Comparison of ENCODE assay signal across 8 cellular contexts in the genomic region with DNA sequence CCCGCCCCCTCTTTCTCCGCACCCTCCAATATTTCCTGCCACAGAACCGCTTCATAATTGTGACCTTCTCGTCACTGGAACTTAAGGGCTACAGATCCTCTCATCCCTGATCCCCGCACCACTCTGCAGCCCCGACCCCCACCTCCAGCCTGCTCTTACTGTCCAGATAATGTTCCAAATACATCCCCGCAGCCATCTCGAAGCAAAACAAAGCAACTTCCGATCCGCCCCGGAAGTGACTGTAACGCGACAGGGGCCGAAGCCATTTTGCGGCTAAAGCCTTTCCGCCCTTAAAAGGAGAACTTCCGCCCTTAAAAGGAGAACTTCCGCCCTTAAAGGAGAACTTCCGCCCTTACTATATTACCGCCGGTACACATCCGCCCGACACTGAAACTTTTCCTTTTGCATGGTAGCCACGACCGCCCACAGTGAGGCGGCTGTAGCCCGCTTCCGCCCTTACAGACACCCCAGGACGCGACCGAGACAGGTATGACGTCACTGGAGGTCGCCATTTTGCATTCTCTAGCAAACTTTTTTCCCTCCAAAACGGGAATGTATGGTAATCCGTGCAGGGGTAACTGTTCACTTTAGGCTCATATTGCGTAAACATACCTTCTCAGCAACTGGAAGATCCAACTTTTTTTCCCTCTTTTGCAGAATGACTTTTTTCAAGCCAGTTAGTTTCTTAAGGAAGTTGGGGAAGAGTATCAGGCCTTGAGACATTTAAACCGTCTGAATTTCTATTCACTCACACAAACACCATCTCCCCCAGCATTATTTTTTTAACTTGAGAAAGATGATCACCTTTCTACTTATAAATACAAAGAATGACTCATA. TPM values are rescaled to one million over a fixed set of nuclear protein-coding genes. Genes with fewer than 3 reads are reported as not detected.
DNase-seq lines count a peak whose midpoint lies in the region; ATAC-seq and TF ChIP-seq lines count a peak whose summit lies in the region.

A gene (minus strand): TSS at position 214 of the 837 bp plus-strand sequence. CDS start 18 bp downstream, at position 196.

- CTCF ChIA-PET in AG04450 (lab: Charles Lee) (interaction anchor here (1.5 kb wide), 1 partner anchor 172 kb away, joined by 3 read pairs; no protein-coding TSS in a partner anchor), WTC11 (lab: Charles Lee) (interaction anchor here (0.6 to 1.8 kb wide), 4 partner anchors 26 to 1626 kb away, joined by 3 to 9 read pairs (median 3); a partner anchor contains a TSS)

- TF ChIP-seq CTCF in AG04450 (IDR thresholded peaks at IDR 0.05; ENCODE audit: low read depth, low read length), result no peak
- no peak for TF ChIP-seq CTCF in WTC11 (IDR thresholded peaks at IDR 0.05)
- TF ChIP-seq CTCF in cardiac fibroblast (IDR thresholded peaks at IDR 0.05; ENCODE audit: low read depth, low read length), result no peak
- no peak for TF ChIP-seq CTCF in smooth muscle cell (IDR thresholded peaks at IDR 0.05; ENCODE audit: borderline replicate concordance, insufficient read depth, poor library complexity, severe bottlenecking)

- H3K27me3 Mint-ChIP-seq in WTC11 (ENCODE audit: low read depth), result no peaks in the 10 kb centered on the region; the same call in 1 of the 2 replicates

- no peaks in the 10 kb centered on the region for H3K36me3 ChIP-seq in smooth muscle cell (ENCODE audit: low read depth)

- peaks cover 22% of the 10 kb centered on the region for H3K79me2 ChIP-seq in smooth muscle cell (ENCODE audit: low read depth)

- no peaks in the 10 kb centered on the region for H3K27me3 ChIP-seq in AG04450 (ENCODE audit: control insufficient read depth, insufficient read depth, low read length)
- H3K27me3 ChIP-seq in smooth muscle cell (ENCODE audit: low read depth), result no peaks in the 10 kb centered on the region

- H3K4me1 Mint-ChIP-seq in WTC11, result peaks cover 6% of the 10 kb centered on the region

- peak within 1 kb of the TSS; percentile 66 for H3K27ac ChIP-seq in AG04450 (ENCODE audit: low read depth, low read length)
- peak within 1 kb of the TSS; percentile 79 for H3K27ac ChIP-seq in smooth muscle cell (ENCODE audit: low read depth)

- POLR2A ChIA-PET in AG04450 (lab: Yijun Ruan, JAX), result no interaction called here
- POLR2A ChIA-PET in WTC11 (lab: Charles Lee), result interaction anchor here (0.6 kb wide), 1 partner anchor 189 kb away, joined by 3 read pairs; a partner anchor contains a TSS

- H3K36me3 Mint-ChIP-seq in WTC11, result peaks cover 15% of the 10 kb centered on the region

- H3K9me3 Mint-ChIP-seq in WTC11, result no peaks in the 10 kb centered on the region

- H4K20me1 ChIP-seq in smooth muscle cell (ENCODE audit: low read depth), result no peaks in the 10 kb centered on the region

- H3K9me3 ChIP-seq in AG04450 (ENCODE audit: control insufficient read depth, insufficient read depth, low read length) (no peaks in the 10 kb centered on the region), smooth muscle cell (replicated peaks; ENCODE audit: low read depth) (no peaks in the 10 kb centered on the region)

- peak within 1 kb of the TSS; percentile 90 for H3K4me2 ChIP-seq in smooth muscle cell

- 3% methylated on average over 35 of the region's 37 CpGs for WGBS in smooth muscle cell (ENCODE audit: low lambda C conversion rate)

- H3K4me1 ChIP-seq in smooth muscle cell (ENCODE audit: low read depth), result peaks cover 11% of the 10 kb centered on the region

- peak within 1 kb of the TSS; percentile 81 for H2AFZ ChIP-seq in smooth muscle cell (ENCODE audit: low read depth)

- H3F3A ChIP-seq in smooth muscle cell (ENCODE audit: low read depth), result peaks cover 26% of the 10 kb centered on the region

- peak; percentile 99 for DNase-seq in AG04450 (ENCODE audit: low read depth, low spot score)
- DNase-seq in NCI-H226, result peak; percentile 99
- peak; percentile 94 for DNase-seq in WTC11 (ENCODE audit: low spot score)
- peak; percentile 100 for DNase-seq in cardiac fibroblast (ENCODE audit: low read depth in 2 of 2)
- peak; percentile 99 for DNase-seq in iPS-NIHi7 (ENCODE audit: extremely low spot score)
- peak; percentile 71 for DNase-seq in smooth muscle cell (lab: John Stamatoyannopoulos, UW; ENCODE audit: unreplicated experiment)

- H3K9ac ChIP-seq in smooth muscle cell (ENCODE audit: low read depth), result peak within 1 kb of the TSS; percentile 81

- H3K4me3 ChIP-seq in AG04450 (ENCODE audit: low read depth, low read length) (peak within 1 kb of the TSS; percentile 91), cardiac fibroblast (replicated peaks in 1 of 2; ENCODE audit: low read depth in 2 of 2, low read length in 2 of 2) (peak within 1 kb of the TSS; percentile 75 to 85), smooth muscle cell (peak within 1 kb of the TSS; percentile 75)

- peak within 1 kb of the TSS; percentile 98 for H3K27ac Mint-ChIP-seq in WTC11

- H3K4me3 Mint-ChIP-seq in WTC11, result peak within 1 kb of the TSS; percentile 98

- ATAC-seq in GM18909 (IDR thresholded peaks at IDR 0.05; ENCODE audit: poor library complexity, unreplicated experiment) (peak; percentile 96), HG03175 (IDR thresholded peaks at IDR 0.05; ENCODE audit: unreplicated experiment) (peak; percentile 98), WTC11 (peak; percentile 96)

TF ChIP-seq in WTC11, 78 proteins besides CTCF, POLR2A, EP300 and RAD21 (continues in another document):
- TF ChIP-seq FOXK1 (CRISPR knock-in tag; IDR thresholded peaks at IDR 0.05) (peak; percentile 99), NR1H2 (CRISPR knock-in tag; IDR thresholded peaks at IDR 0.05) (no peak), CBFB (CRISPR knock-in tag; IDR thresholded peaks at IDR 0.05; ENCODE audit: low read depth) (no peak), NFATC4 (CRISPR knock-in tag; IDR thresholded peaks at IDR 0.05) (no peak), SP1 (CRISPR knock-in tag; conservative IDR thresholded peaks at IDR 0.05) (peak; percentile 98), ZNF671 (CRISPR knock-in tag; IDR thresholded peaks at IDR 0.05) (0 out of 2 replicates have a peak, but pooled peaks have one; percentile 60), GABPB1 (CRISPR knock-in tag; IDR thresholded peaks at IDR 0.05) (peak; percentile 87)
- TF ChIP-seq, protein P1, sequence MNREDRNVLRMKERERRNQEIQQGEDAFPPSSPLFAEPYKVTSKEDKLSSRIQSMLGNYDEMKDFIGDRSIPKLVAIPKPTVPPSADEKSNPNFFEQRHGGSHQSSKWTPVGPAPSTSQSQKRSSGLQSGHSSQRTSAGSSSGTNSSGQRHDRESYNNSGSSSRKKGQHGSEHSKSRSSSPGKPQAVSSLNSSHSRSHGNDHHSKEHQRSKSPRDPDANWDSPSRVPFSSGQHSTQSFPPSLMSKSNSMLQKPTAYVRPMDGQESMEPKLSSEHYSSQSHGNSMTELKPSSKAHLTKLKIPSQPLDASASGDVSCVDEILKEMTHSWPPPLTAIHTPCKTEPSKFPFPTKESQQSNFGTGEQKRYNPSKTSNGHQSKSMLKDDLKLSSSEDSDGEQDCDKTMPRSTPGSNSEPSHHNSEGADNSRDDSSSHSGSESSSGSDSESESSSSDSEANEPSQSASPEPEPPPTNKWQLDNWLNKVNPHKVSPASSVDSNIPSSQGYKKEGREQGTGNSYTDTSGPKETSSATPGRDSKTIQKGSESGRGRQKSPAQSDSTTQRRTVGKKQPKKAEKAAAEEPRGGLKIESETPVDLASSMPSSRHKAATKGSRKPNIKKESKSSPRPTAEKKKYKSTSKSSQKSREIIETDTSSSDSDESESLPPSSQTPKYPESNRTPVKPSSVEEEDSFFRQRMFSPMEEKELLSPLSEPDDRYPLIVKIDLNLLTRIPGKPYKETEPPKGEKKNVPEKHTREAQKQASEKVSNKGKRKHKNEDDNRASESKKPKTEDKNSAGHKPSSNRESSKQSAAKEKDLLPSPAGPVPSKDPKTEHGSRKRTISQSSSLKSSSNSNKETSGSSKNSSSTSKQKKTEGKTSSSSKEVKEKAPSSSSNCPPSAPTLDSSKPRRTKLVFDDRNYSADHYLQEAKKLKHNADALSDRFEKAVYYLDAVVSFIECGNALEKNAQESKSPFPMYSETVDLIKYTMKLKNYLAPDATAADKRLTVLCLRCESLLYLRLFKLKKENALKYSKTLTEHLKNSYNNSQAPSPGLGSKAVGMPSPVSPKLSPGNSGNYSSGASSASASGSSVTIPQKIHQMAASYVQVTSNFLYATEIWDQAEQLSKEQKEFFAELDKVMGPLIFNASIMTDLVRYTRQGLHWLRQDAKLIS (CRISPR knock-in tag; IDR thresholded peaks at IDR 0.05; ENCODE audit: borderline replicate concordance), result no peak
- TF ChIP-seq, protein P2, sequence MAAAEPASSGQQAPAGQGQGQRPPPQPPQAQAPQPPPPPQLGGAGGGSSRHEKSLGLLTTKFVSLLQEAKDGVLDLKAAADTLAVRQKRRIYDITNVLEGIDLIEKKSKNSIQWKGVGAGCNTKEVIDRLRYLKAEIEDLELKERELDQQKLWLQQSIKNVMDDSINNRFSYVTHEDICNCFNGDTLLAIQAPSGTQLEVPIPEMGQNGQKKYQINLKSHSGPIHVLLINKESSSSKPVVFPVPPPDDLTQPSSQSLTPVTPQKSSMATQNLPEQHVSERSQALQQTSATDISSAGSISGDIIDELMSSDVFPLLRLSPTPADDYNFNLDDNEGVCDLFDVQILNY (CRISPR knock-in tag; IDR thresholded peaks at IDR 0.05), result no peak
- TF ChIP-seq, protein P3, sequence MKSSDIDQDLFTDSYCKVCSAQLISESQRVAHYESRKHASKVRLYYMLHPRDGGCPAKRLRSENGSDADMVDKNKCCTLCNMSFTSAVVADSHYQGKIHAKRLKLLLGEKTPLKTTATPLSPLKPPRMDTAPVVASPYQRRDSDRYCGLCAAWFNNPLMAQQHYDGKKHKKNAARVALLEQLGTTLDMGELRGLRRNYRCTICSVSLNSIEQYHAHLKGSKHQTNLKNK (CRISPR knock-in tag; IDR thresholded peaks at IDR 0.05), result no peak
- TF ChIP-seq, protein P4, sequence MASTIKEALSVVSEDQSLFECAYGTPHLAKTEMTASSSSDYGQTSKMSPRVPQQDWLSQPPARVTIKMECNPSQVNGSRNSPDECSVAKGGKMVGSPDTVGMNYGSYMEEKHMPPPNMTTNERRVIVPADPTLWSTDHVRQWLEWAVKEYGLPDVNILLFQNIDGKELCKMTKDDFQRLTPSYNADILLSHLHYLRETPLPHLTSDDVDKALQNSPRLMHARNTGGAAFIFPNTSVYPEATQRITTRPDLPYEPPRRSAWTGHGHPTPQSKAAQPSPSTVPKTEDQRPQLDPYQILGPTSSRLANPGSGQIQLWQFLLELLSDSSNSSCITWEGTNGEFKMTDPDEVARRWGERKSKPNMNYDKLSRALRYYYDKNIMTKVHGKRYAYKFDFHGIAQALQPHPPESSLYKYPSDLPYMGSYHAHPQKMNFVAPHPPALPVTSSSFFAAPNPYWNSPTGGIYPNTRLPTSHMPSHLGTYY (CRISPR knock-in tag; IDR thresholded peaks at IDR 0.05), result 0 out of 2 replicates have a peak, but pooled peaks have one; percentile 53

RNA-seq across cellular contexts. Expression of the gene that starts here (rescaled TPM):
- polyA plus RNA-seq in AG04450 (2011; rRNA removed) (58.6 and 66.6 TPM in 2 replicates), smooth muscle cell (27.0 and 33.5 TPM in 2 replicates)
- polyA minus RNA-seq in AG04450 (2011; rRNA and poly(A)+ RNA removed), result 20.0 and 23.4 TPM in 2 replicates
- total RNA-seq in WTC11 (2021) (23.0 to 27.4 TPM (median 26.7 TPM) in 3 replicates), smooth muscle cell (24.8 and 45.0 TPM in 2 replicates)

Comparison
In these comparisons a context has a peak if more than half of its experiments do, and no peak if none do; other contexts are left out.
1. Peak in every context shown above with its lines: DNase-seq, ATAC-seq, H3K4me3 ChIP-seq and H3K27ac ChIP-seq.